Comparison of ENCODE assay signal across 29 cellular contexts in genomic region chr20:689947-690346, GRCh38. TPM values are rescaled to one million over a fixed set of nuclear protein-coding genes. Genes with fewer than 3 reads are reported as not detected.
"Had no signal": no experiment of that assay in that cellular context is flagged by ENCODE, and none has a peak within 500 bp of the region (broad histone marks: within the 10 kb centered on the region; RNA-seq: fewer than 3 reads in every experiment).

No MANE protein-coding gene starts in this region.

- H3K4me1 ChIP-seq: suprapubic skin, testis, thyroid gland, tibial artery, tibial nerve, transverse colon, upper lobe of left lung, upper lobe of right lung, uterus, vagina had no signal

- FAIRE-seq: urothelium cell line had no signal

- ATAC-seq: stimulated activated memory B cell treated with anti-CD40 and anti-IgM and Interleukin-4, amounts not matched to agents 10 μg/mL and 1 μg/mL and 100 μg/mL, for 72 hours; stimulated activated naive B cell treated with anti-CD40 and anti-IgM and Interleukin-4, amounts not matched to agents 10 μg/mL and 1 μg/mL and 100 μg/mL, for 72 hours; stimulated activated naive CD8-positive, alpha-beta T cell treated with anti-CD3 and anti-CD28 coated beads, Interleukin-15, amount 100 ng/mL, for 72 hours; stimulated activated naive CD8-positive, alpha-beta T cell treated with anti-CD3 and anti-CD28 coated beads, Interleukin-15, Interleukin-2, amounts not matched to agents 100 U/mL and 50 U/mL, for 24 hours had no signal

- H3K9me3 ChIP-seq: suprapubic skin, testis, thoracic aorta, thyroid gland, tibial artery, tibial nerve, transverse colon, upper lobe of left lung, upper lobe of right lung, uterus, vagina had no signal

- H3K36me3 ChIP-seq: stomach, suprapubic skin, thoracic aorta, thyroid gland, tibial artery, tibial nerve, transverse colon, upper lobe of left lung, upper lobe of right lung, uterus, vagina had no signal

- DNase-seq: stimulated activated CD4-positive, alpha-beta T cell treated with anti-CD3 and anti-CD28 coated beads, Interleukin-2, amount 100 ng/mL, for 48 hours; stimulated activated CD4-positive, alpha-beta T cell treated with anti-CD3 and anti-CD28 coated beads, Interleukin-4, amount 100 ng/mL, for 1 hour; stimulated activated CD4-positive, alpha-beta T cell treated with anti-CD3 and anti-CD28 coated beads, Interleukin-4, amount 100 ng/mL, for 24 hours; stimulated activated CD4-positive, alpha-beta T cell treated with anti-CD3 and anti-CD28 coated beads, Interleukin-4, amount 100 ng/mL, for 4 hours; stimulated activated CD8-positive, alpha-beta memory T cell treated with anti-CD3 and anti-CD28 coated beads, Interleukin-4, amount 100 ng/mL, for 48 hours; stimulated activated naive B cell treated with anti-CD40 and anti-IgM and Interleukin-4, amounts not matched to agents 10 μg/mL and 1 μg/mL and 100 μg/mL, for 72 hours; stimulated activated naive CD4-positive, alpha-beta T cell; stimulated activated naive CD4-positive, alpha-beta T cell treated with Interleukin-2 at 50 U/mL for 16 hours; stimulated activated naive CD8-positive, alpha-beta T cell treated with anti-CD3 and anti-CD28 coated beads, Interleukin-15, amount 100 ng/mL, for 72 hours; stimulated activated naive CD8-positive, alpha-beta T cell treated with anti-CD3 and anti-CD28 coated beads, Interleukin-15, Interleukin-2, amounts not matched to agents 100 U/mL and 50 U/mL, for 24 hours; stomach; substantia nigra; testis; thyroid gland; tibial artery; transverse colon; trophoblast cell; upper lobe of left lung; uterus had no signal

- H3K4me3 ChIP-seq: stomach, suprapubic skin, testis, thoracic aorta, thyroid gland, tibial artery, tibial nerve, transverse colon, upper lobe of left lung, upper lobe of right lung, uterus, vagina had no signal

- H3K27ac ChIP-seq: stomach, suprapubic skin, testis, thoracic aorta, thyroid gland, tibial artery, tibial nerve, transverse colon, upper lobe of left lung, upper lobe of right lung, uterus, vagina had no signal

- H3K27me3 ChIP-seq: testis, thyroid gland, upper lobe of left lung, uterus, vagina had no signal

RNA-seq across cellular contexts. Expression of gene SCRT2, which starts 14.3 kb away (rescaled TPM):
- total RNA-seq: stomach, subcutaneous adipose tissue, suprapubic skin, thoracic aorta, thyroid gland, tibial nerve, transverse colon, upper lobe of left lung, upper lobe of right lung, ureter, urinary bladder, uterus, vagina had no signal
- polyA plus RNA-seq: stomach, urinary bladder had no signal
